In genomic region chr1:1903224-1903623, GRCh38 we compare ENCODE assay signal across 11 cellular contexts. TPM values are rescaled to one million over a fixed set of nuclear protein-coding genes. Genes with fewer than 3 reads are reported as not detected.
"Had no signal": no experiment of that assay in that cellular context is flagged by ENCODE, and none has a peak within 500 bp of the region (broad histone marks: within the 10 kb centered on the region; RNA-seq: fewer than 3 reads in every experiment).

No MANE protein-coding gene starts in this region.

- H3K27ac ChIP-seq: GM23248, HL-60 had no signal

- FAIRE-seq: H54, HepG2 had no signal

- H3K9ac ChIP-seq: GM23248 had no signal

- H3K4me3 ChIP-seq: GM23248 had no signal

- ATAC-seq: HepG2 had no signal

- DNase-seq: GM23248, GOT3, H9, HCEC 1CT, HFFc6, KG1 had no signal

- H2AFZ ChIP-seq: GM23248 had no signal

RNA-seq across cellular contexts. Expression of gene CALML6, which starts 11.8 kb away (rescaled TPM):
- total RNA-seq: HT1080 had no signal
- polyA plus RNA-seq: GM23248, IgD-negative memory B cell had no signal

RNA-seq across cellular contexts. Expression of gene TMEM52, which starts 15.9 kb away (rescaled TPM):
- total RNA-seq: GM23248 had no signal
- polyA plus RNA-seq: IgD-negative memory B cell had no signal
